20 cellular contexts compared by ENCODE assay signal in the genomic region with DNA sequence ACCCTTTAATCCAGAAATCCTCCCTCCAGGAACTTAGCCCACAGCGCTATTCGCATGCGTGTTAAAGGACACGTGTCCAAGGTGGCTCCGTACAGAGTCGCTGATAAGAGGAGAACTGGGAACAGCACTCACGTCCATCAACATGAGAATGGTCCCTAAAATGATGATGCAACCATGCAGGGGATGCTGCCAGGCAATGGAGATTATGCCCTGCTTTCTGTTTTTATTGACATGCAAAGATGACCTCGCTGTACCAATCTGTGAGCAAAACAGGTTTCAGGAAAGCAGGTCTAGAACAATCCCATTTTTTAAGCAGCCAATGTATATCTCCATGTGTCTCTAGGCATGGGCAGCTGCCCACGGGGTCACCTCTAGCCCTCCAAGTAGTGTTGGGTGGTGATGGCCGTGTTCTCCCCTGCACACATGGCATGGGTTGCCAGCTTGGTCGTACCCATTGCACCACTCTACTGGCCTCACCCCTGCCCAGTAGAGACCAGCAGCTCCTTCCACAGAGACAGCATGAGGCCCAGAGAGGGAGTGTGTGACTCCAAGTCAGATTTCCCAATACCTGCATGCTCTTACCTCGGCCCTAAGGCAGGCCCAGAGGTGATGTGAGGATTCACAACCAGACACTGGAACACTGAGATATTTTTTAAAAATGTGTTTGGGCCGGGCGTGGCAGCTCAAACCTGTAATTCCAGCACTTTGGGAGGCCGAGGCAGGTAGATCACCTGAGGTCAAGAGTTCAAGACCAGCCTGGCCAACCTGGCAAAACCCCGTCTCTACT.
"Had no signal": no experiment of that assay in that cellular context is flagged by ENCODE, and none has a peak within 500 bp of the region (broad histone marks: within the 10 kb centered on the region; RNA-seq: fewer than 3 reads in every experiment).

No MANE protein-coding gene starts in this region.

- H3K9me3 ChIP-seq: esophagus muscularis mucosa, gastrocnemius medialis, heart right ventricle, lower lobe of right lung, tibial nerve had no signal

- H3K9me3 Mint-ChIP-seq: central memory CD8-positive, alpha-beta T cell; stimulated activated naive CD8-positive, alpha-beta T cell treated with anti-CD3 and anti-CD28 coated beads, Interleukin-15, Interleukin-2, amounts not matched to agents 100 ng/mL and 50 ng/mL, for 24 hours had no signal

- H3K4me2 ChIP-seq: smooth muscle cell had no signal

- DNase-seq: cortex of kidney; effector CD8-positive, alpha-beta T cell; gastrocnemius medialis; heart right ventricle; hypothalamus; lower lobe of right lung; midbrain; naive B cell; stimulated activated CD4-positive, alpha-beta T cell treated with anti-CD3 and anti-CD28 coated beads, Interleukin-4, amount 100 ng/mL, for 1 hour had no signal

- H3K27ac ChIP-seq: dorsolateral prefrontal cortex, esophagus muscularis mucosa, gastrocnemius medialis, heart right ventricle, lower lobe of right lung, tibial nerve had no signal

- H3K36me3 ChIP-seq: esophagus muscularis mucosa, gastrocnemius medialis, heart right ventricle, lower lobe of right lung, tibial nerve had no signal

- H3K27ac Mint-ChIP-seq: memory B cell; naive B cell; nephron; stimulated activated memory B cell treated with anti-CD40 and anti-IgM and Interleukin-4, amounts not matched to agents 10 μg/mL and 1 μg/mL and 100 μg/mL, for 72 hours; stimulated activated naive CD8-positive, alpha-beta T cell treated with anti-CD3 and anti-CD28 coated beads, Interleukin-15, Interleukin-2, amounts not matched to agents 100 ng/mL and 50 ng/mL, for 24 hours had no signal

- H3K4me3 ChIP-seq: dorsolateral prefrontal cortex, esophagus muscularis mucosa, gastrocnemius medialis, heart right ventricle, lower lobe of right lung, smooth muscle cell, tibial nerve had no signal

- FAIRE-seq: islet of Langerhans had no signal

- ATAC-seq: gastrocnemius medialis; heart right ventricle; left lobe of liver; lower lobe of right lung; stimulated activated memory B cell treated with anti-CD40 and anti-IgM and Interleukin-4, amounts not matched to agents 10 μg/mL and 1 μg/mL and 100 μg/mL, for 72 hours had no signal

- H3K4me1 ChIP-seq: gastrocnemius medialis had no signal

- H3K4me3 Mint-ChIP-seq: central memory CD8-positive, alpha-beta T cell; memory B cell; naive B cell; nephron; stimulated activated memory B cell treated with anti-CD40 and anti-IgM and Interleukin-4, amounts not matched to agents 10 μg/mL and 1 μg/mL and 100 μg/mL, for 72 hours; stimulated activated naive CD8-positive, alpha-beta T cell treated with anti-CD3 and anti-CD28 coated beads, Interleukin-15, Interleukin-2, amounts not matched to agents 100 ng/mL and 50 ng/mL, for 24 hours had no signal

- H3K27me3 ChIP-seq: gastrocnemius medialis, heart right ventricle, tibial nerve had no signal
